Comparison of ENCODE assay signal across 10 cellular contexts in genomic region chr10:79380125-79380917, GRCh38. TPM values are rescaled to one million over a fixed set of nuclear protein-coding genes. Genes with fewer than 3 reads are reported as not detected.
A peak's percentile ranks its signal among the peaks of the same experiment; 100 is the strongest.
DNase-seq lines count a peak whose midpoint lies in the region; ATAC-seq, FAIRE-seq and TF ChIP-seq lines count a peak whose summit lies in the region.
"Had no signal": no experiment of that assay in that cellular context is flagged by ENCODE, and none has a peak within 500 bp of the region (broad histone marks: within the 10 kb centered on the region; RNA-seq: fewer than 3 reads in every experiment).

No MANE protein-coding gene starts in this region.

- no peaks in the 10 kb centered on the region for H3K36me3 ChIP-seq in bronchial epithelial cell (ENCODE audit: control insufficient read depth, insufficient read depth, low read length)

- no peak for FAIRE-seq in bronchial epithelial cell (lab: Jason Lieb, UNC)

- no peaks in the 10 kb centered on the region for H3K27me3 ChIP-seq in bronchial epithelial cell (ENCODE audit: control insufficient read depth, insufficient read depth, low read length)

- DNase-seq in LNCaP clone FGC (ENCODE audit: low read depth) = peak; percentile 78
- peak; percentile 21 for DNase-seq in bronchial epithelial cell (ENCODE audit: low read depth)
- DNase-seq in left colon = peak; percentile 20 to 41
- DNase-seq in kidney glomerular epithelial cell (lab: John Stamatoyannopoulos, UW) = no peak
- DNase-seq in NCI-H1930 (lab: John Stamatoyannopoulos, UW) = no peak
- DNase-seq: activated CD4-positive, alpha-beta T cell treated with anti-CD3 and anti-CD28 coated beads, Interleukin-2, amount 50 U/mL, for 4 hours; NCI-H345 had no signal

- peak overlapping the region; percentile 58 for H3K27ac ChIP-seq in temporal lobe (ENCODE audit: low read depth, low read length)

- ATAC-seq in left colon (peak; percentile 45), HG03108 (IDR thresholded peaks at IDR 0.05; ENCODE audit: unreplicated experiment) (no peak), HG02840 (IDR thresholded peaks at IDR 0.05; ENCODE audit: low FRiP score, unreplicated experiment) (no peak)

- H3K4me3 ChIP-seq in LNCaP clone FGC (ENCODE audit: low read depth, low read length) (peak overlapping the region; percentile 5; the same call in 1 of the 2 replicates), bronchial epithelial cell (ENCODE audit: low read depth, low read length) (no peak overlapping the region)

- no peak for TF ChIP-seq CTCF in LNCaP clone FGC (IDR thresholded peaks at IDR 0.05; ENCODE audit: control insufficient read depth, extremely low read depth, insufficient read depth)
- TF ChIP-seq CTCF in bronchial epithelial cell (IDR thresholded peaks at IDR 0.05; ENCODE audit: insufficient read depth, low read length, severe bottlenecking) = no peak

- intact Hi-C loops in left colon (cut with DNase I, micrococcal nuclease) = no loop called here

RNA-seq across cellular contexts. Expression of gene PPIF, which starts 33.1 kb away (rescaled TPM):
- total RNA-seq in bronchial epithelial cell (19.5 and 27.1 TPM in 2 replicates), left colon (100 to 1,000 TPM in 1 of 2 donors, 10 to 100 TPM in 1; 86.6 to 105 TPM), temporal lobe (9.8 TPM)

Comparison
In these comparisons a context has a peak if more than half of its experiments do, and no peak if none do; other contexts are left out.
1. DNase-seq: peak in LNCaP clone FGC (single experiment), bronchial epithelial cell (single experiment) and left colon (2 of 2); none in kidney glomerular epithelial cell (single experiment) and NCI-H1930 (0 of 2).